ENCODE assay signal across 22 cellular contexts in the genomic region with DNA sequence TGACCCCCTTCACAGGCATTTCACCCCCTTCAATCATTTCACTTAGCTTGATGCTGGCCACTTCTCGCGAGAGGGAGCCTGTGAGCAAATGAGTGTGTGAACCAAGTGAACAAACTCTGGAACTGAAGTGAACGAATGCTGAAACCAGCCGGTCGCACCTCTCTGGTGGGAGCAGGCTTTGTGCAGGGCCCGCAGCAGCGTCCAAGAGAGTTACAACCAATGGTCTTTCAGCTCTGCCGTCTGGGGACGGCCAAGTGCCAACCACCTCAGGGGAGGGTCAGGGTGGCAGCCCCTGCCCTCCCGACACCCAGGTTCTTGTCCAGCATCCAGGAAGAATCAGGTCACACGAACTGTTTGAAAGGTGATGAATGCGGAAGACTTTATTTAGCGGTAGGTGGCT.
"Had no signal": no experiment of that assay in that cellular context is flagged by ENCODE, and none has a peak within 500 bp of the region (broad histone marks: within the 10 kb centered on the region; RNA-seq: fewer than 3 reads in every experiment).

No MANE protein-coding gene starts in this region.

- H3K27ac Mint-ChIP-seq: IgD-negative memory B cell had no signal

- H3K36me3 Mint-ChIP-seq: IgD-negative memory B cell had no signal

- ATAC-seq: SK-N-SH treated with all-trans-retinoic acid at 6 μM for 48 hours had no signal

- H3K4me1 ChIP-seq: SJCRH30 had no signal

- H3K27ac ChIP-seq: SJCRH30 had no signal

- H3K4me3 ChIP-seq: SJCRH30 had no signal

- H3K4me3 Mint-ChIP-seq: IgD-negative memory B cell had no signal

- H3K27me3 ChIP-seq: SJCRH30 had no signal

- H3K36me3 ChIP-seq: SJCRH30 had no signal

- FAIRE-seq: HTR-8/SVneo, RCC 7860 had no signal

- H3K27me3 Mint-ChIP-seq: IgD-negative memory B cell had no signal

- DNase-seq: KBM-7, MV-4-11, NCI-H1048, NCI-H1105, NCI-H1417, NCI-H146, NCI-H1694 treated with DMSO at 0.1 percent for 48 hours, NCI-H1930, NCI-H2081, NCI-H2107, NCI-H2227 treated with DMSO at 0.1 percent for 48 hours, NCI-H524, NCI-H526 treated with DMSO at 0.1 percent for 48 hours, NCI-H748 treated with DMSO at 0.1 percent for 48 hours, RPMI8226, SHP77 treated with DMSO at 0.1 percent for 48 hours, SJCRH30, T-helper 1 cell had no signal

- H3K4me1 Mint-ChIP-seq: IgD-negative memory B cell had no signal

- H3K9me3 ChIP-seq: SJCRH30 had no signal
